ENCODE assay signal across 1 cellular context in the genomic region with DNA sequence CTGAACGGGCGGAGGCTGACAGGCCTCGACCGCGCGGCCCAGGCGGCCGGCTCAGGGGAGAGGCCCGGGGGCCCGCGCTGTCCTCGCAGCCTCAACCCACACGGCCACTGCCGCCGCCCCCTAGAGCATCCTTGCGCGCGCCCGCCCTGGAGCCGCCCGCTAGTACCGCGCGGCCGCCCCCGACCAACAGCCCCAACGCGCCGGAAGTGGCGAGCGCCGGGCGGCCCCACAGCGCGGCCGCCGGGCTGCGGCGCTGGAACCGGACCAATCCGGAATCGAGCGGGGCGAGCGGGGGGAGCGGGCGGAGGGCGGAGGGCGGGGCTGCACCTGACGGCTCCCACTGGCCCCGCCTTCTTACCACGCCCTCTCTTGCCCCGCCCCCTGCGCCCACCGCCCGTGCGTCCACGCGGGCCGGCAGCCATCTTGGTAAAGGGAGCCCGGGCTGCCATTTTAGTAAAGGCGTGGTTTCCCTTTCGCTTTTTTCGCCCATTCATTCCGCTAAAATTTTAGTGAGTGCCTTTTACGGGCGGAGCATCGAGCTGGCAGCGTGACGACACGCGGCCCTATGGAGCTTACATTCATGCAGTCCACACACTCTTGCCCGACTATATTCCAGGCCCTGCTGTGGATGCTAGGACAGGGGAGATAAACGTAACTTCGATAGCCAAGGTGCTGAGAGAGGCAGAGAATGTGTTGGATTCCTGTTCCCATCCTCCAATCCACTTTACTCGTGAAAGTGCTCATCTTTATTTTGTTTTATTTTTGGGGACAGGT.
A peak's percentile ranks its signal among the peaks of the same experiment; 100 is the strongest.
TF ChIP-seq lines count a peak whose summit lies in the region.

A gene with protein sequence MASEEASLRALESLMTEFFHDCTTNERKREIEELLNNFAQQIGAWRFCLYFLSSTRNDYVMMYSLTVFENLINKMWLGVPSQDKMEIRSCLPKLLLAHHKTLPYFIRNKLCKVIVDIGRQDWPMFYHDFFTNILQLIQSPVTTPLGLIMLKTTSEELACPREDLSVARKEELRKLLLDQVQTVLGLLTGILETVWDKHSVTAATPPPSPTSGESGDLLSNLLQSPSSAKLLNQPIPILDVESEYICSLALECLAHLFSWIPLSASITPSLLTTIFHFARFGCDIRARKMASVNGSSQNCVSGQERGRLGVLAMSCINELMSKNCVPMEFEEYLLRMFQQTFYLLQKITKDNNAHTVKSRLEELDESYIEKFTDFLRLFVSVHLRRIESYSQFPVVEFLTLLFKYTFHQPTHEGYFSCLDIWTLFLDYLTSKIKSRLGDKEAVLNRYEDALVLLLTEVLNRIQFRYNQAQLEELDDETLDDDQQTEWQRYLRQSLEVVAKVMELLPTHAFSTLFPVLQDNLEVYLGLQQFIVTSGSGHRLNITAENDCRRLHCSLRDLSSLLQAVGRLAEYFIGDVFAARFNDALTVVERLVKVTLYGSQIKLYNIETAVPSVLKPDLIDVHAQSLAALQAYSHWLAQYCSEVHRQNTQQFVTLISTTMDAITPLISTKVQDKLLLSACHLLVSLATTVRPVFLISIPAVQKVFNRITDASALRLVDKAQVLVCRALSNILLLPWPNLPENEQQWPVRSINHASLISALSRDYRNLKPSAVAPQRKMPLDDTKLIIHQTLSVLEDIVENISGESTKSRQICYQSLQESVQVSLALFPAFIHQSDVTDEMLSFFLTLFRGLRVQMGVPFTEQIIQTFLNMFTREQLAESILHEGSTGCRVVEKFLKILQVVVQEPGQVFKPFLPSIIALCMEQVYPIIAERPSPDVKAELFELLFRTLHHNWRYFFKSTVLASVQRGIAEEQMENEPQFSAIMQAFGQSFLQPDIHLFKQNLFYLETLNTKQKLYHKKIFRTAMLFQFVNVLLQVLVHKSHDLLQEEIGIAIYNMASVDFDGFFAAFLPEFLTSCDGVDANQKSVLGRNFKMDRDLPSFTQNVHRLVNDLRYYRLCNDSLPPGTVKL (minus strand): TSS at position 208 of the 774 bp plus-strand sequence. CDS start 597 bp downstream, outside the sequence.

TF ChIP-seq in HCT116, 20 proteins besides CTCF, POLR2A, EP300 and RAD21 (continued from another document):
- TF ChIP-seq, protein P1, sequence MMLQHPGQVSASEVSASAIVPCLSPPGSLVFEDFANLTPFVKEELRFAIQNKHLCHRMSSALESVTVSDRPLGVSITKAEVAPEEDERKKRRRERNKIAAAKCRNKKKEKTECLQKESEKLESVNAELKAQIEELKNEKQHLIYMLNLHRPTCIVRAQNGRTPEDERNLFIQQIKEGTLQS (IDR thresholded peaks at IDR 0.05) = no peak
- peak; percentile 99 for TF ChIP-seq YY1 (IDR thresholded peaks at IDR 0.05; ENCODE audit: extremely low read depth, insufficient replicate concordance, low read depth, low read length)
- TF ChIP-seq, protein P2, sequence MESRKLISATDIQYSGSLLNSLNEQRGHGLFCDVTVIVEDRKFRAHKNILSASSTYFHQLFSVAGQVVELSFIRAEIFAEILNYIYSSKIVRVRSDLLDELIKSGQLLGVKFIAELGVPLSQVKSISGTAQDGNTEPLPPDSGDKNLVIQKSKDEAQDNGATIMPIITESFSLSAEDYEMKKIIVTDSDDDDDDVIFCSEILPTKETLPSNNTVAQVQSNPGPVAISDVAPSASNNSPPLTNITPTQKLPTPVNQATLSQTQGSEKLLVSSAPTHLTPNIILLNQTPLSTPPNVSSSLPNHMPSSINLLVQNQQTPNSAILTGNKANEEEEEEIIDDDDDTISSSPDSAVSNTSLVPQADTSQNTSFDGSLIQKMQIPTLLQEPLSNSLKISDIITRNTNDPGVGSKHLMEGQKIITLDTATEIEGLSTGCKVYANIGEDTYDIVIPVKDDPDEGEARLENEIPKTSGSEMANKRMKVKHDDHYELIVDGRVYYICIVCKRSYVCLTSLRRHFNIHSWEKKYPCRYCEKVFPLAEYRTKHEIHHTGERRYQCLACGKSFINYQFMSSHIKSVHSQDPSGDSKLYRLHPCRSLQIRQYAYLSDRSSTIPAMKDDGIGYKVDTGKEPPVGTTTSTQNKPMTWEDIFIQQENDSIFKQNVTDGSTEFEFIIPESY (IDR thresholded peaks at IDR 0.05; ENCODE audit: extremely low read depth, insufficient replicate concordance, low read length) = no peak
- 0 out of 2 replicates have a peak, but pooled peaks have one; percentile 37 for TF ChIP-seq SRF (IDR thresholded peaks at IDR 0.05; ENCODE audit: low read depth)
- TF ChIP-seq CEBPB (IDR thresholded peaks at IDR 0.05; ENCODE audit: low read depth) = no peak
- TF ChIP-seq EZH2 (IDR thresholded peaks at IDR 0.05) = no peak
- no peak for TF ChIP-seq ZNF274 (IDR thresholded peaks at IDR 0.05; ENCODE audit: low read depth, low read length)
- TF ChIP-seq, protein P3, sequence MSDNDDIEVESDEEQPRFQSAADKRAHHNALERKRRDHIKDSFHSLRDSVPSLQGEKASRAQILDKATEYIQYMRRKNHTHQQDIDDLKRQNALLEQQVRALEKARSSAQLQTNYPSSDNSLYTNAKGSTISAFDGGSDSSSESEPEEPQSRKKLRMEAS (IDR thresholded peaks at IDR 0.05) = peak; percentile 96
- TF ChIP-seq JUND (IDR thresholded peaks at IDR 0.05) = no peak
- TF ChIP-seq FOSL1 (IDR thresholded peaks at IDR 0.05; ENCODE audit: low read depth) = no peak; the same call in 1 of the 2 replicates
- TF ChIP-seq ELF1 (IDR thresholded peaks at IDR 0.05; ENCODE audit: borderline replicate concordance, low read depth) = no peak
- TF ChIP-seq EGR1 (IDR thresholded peaks at IDR 0.05; ENCODE audit: low read depth) = peak; percentile 91
- TF ChIP-seq, protein P4, sequence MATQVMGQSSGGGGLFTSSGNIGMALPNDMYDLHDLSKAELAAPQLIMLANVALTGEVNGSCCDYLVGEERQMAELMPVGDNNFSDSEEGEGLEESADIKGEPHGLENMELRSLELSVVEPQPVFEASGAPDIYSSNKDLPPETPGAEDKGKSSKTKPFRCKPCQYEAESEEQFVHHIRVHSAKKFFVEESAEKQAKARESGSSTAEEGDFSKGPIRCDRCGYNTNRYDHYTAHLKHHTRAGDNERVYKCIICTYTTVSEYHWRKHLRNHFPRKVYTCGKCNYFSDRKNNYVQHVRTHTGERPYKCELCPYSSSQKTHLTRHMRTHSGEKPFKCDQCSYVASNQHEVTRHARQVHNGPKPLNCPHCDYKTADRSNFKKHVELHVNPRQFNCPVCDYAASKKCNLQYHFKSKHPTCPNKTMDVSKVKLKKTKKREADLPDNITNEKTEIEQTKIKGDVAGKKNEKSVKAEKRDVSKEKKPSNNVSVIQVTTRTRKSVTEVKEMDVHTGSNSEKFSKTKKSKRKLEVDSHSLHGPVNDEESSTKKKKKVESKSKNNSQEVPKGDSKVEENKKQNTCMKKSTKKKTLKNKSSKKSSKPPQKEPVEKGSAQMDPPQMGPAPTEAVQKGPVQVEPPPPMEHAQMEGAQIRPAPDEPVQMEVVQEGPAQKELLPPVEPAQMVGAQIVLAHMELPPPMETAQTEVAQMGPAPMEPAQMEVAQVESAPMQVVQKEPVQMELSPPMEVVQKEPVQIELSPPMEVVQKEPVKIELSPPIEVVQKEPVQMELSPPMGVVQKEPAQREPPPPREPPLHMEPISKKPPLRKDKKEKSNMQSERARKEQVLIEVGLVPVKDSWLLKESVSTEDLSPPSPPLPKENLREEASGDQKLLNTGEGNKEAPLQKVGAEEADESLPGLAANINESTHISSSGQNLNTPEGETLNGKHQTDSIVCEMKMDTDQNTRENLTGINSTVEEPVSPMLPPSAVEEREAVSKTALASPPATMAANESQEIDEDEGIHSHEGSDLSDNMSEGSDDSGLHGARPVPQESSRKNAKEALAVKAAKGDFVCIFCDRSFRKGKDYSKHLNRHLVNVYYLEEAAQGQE (IDR thresholded peaks at IDR 0.05; ENCODE audit: low read depth) = no peak
- no peak for TF ChIP-seq TCF7L2 (IDR thresholded peaks at IDR 0.05; ENCODE audit: borderline replicate concordance, extremely low read depth, insufficient read depth, insufficient read length)
- peak; percentile 79 for TF ChIP-seq ZFX (IDR thresholded peaks at IDR 0.05)
- peak; percentile 75 for TF ChIP-seq SP1 (IDR thresholded peaks at IDR 0.05; ENCODE audit: low read depth)
- no peak for TF ChIP-seq EZH2phosphoT487 (IDR thresholded peaks at IDR 0.05; ENCODE audit: borderline replicate concordance)
